In the genomic region with DNA sequence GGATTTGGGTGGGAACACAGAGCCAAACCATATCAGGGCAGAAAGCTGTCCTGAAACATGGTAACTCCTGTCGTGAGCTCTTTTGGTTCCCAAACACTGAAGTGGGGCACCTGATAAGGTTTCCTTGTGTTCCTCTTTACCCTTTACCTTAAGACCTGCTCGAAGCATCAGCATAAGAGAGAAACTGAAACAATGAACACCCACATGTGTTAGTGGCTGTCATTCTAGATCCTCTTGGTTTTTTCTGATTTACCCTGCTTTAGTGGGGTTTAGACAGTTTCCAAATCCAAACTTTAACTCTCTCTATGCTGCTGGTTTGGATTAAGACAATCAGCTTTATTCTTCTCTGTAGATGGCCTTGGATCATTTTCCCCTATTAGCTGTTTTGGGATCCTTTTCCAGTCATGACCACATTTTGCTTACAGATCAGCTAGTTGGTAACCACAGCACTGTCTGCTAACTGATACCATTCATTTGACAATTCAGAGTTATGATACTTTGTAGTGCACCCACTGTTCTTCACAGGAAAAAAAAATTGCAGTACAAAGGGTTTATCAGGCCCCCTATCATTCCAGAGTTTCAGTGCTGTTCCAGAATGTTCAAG, we compare ENCODE assay signal across 15 cellular contexts. TPM values are rescaled to one million over a fixed set of nuclear protein-coding genes. Genes with fewer than 3 reads are reported as not detected.
DNase-seq lines count a peak whose midpoint lies in the region; ATAC-seq and TF ChIP-seq lines count a peak whose summit lies in the region.
"Had no signal": no experiment of that assay in that cellular context is flagged by ENCODE, and none has a peak within 500 bp of the region (broad histone marks: within the 10 kb centered on the region; RNA-seq: fewer than 3 reads in every experiment).

No MANE protein-coding gene starts in this region.

- intact Hi-C loops in activated CD8-positive, alpha-beta T cell treated with anti-CD3 and anti-CD28 coated beads for 36 hours (cut with micrococcal nuclease): no loop called here

- no peaks in the 10 kb centered on the region for H3K27me3 ChIP-seq in neutrophil
- H3K27me3 ChIP-seq: uterus had no signal

- peak; percentile 55 for ATAC-seq in activated CD8-positive, alpha-beta T cell treated with anti-CD3 and anti-CD28 coated beads for 36 hours
- no peak for ATAC-seq in activated CD8-positive, alpha-beta T cell treated with anti-CD3 and anti-CD28 coated beads, Interleukin-2, amount 10 ng/mL, durations not matched to agents 7 days and 5 days
- peak; percentile 41 for ATAC-seq in GM21786 (IDR thresholded peaks at IDR 0.05; ENCODE audit: unreplicated experiment)
- peak; percentile 68 for ATAC-seq in HG03442 (IDR thresholded peaks at IDR 0.05; ENCODE audit: unreplicated experiment)

- CTCF ChIA-PET in activated CD8-positive, alpha-beta T cell treated with anti-CD3 and anti-CD28 coated beads for 36 hours (lab: Charles Lee): interaction anchor here (1.4 to 1.6 kb wide), 2 partner anchors 37 to 242 kb away, joined by 3 to 5 read pairs; no protein-coding TSS in a partner anchor
- CTCF ChIA-PET in activated CD8-positive, alpha-beta T cell treated with anti-CD3 and anti-CD28 coated beads, Interleukin-2, amount 10 ng/mL, durations not matched to agents 7 days and 5 days (lab: Charles Lee): interaction anchor here (0.9 kb wide), 1 partner anchor 241 kb away, joined by 4 read pairs; no protein-coding TSS in a partner anchor

- peaks cover 4% of the 10 kb centered on the region for H3K27me3 Mint-ChIP-seq in activated CD8-positive, alpha-beta T cell treated with anti-CD3 and anti-CD28 coated beads for 36 hours
- peaks cover 4% of the 10 kb centered on the region for H3K27me3 Mint-ChIP-seq in activated CD8-positive, alpha-beta T cell treated with anti-CD3 and anti-CD28 coated beads, Interleukin-2, amount 10 ng/mL, durations not matched to agents 7 days and 5 days (ENCODE audit: low read depth)

- H3K4me1 Mint-ChIP-seq in activated CD8-positive, alpha-beta T cell treated with anti-CD3 and anti-CD28 coated beads for 36 hours (ENCODE audit: low read depth): peaks cover 8% of the 10 kb centered on the region
- no peaks in the 10 kb centered on the region for H3K4me1 Mint-ChIP-seq in activated CD8-positive, alpha-beta T cell treated with anti-CD3 and anti-CD28 coated beads, Interleukin-2, amount 10 ng/mL, durations not matched to agents 7 days and 5 days (ENCODE audit: low read depth)
- H3K4me1 Mint-ChIP-seq: neural crest cell had no signal

- no peak for TF ChIP-seq CTCF in activated CD8-positive, alpha-beta T cell treated with anti-CD3 and anti-CD28 coated beads for 36 hours (IDR thresholded peaks at IDR 0.05)
- TF ChIP-seq CTCF in neutrophil (IDR thresholded peaks at IDR 0.05): no peak

- POLR2A ChIA-PET in activated CD8-positive, alpha-beta T cell treated with anti-CD3 and anti-CD28 coated beads for 36 hours (lab: Charles Lee): no interaction called here
- POLR2A ChIA-PET in activated CD8-positive, alpha-beta T cell treated with anti-CD3 and anti-CD28 coated beads, Interleukin-2, amount 10 ng/mL, durations not matched to agents 7 days and 5 days (lab: Charles Lee): no interaction called here

- peaks cover 4% of the 10 kb centered on the region for H3K9me3 Mint-ChIP-seq in activated CD8-positive, alpha-beta T cell treated with anti-CD3 and anti-CD28 coated beads for 36 hours
- H3K9me3 Mint-ChIP-seq in activated CD8-positive, alpha-beta T cell treated with anti-CD3 and anti-CD28 coated beads, Interleukin-2, amount 10 ng/mL, durations not matched to agents 7 days and 5 days (ENCODE audit: insufficient read depth): peaks cover 4% of the 10 kb centered on the region

- H3K36me3 Mint-ChIP-seq in activated CD8-positive, alpha-beta T cell treated with anti-CD3 and anti-CD28 coated beads for 36 hours (ENCODE audit: low read depth): no peaks in the 10 kb centered on the region
- H3K36me3 Mint-ChIP-seq in activated CD8-positive, alpha-beta T cell treated with anti-CD3 and anti-CD28 coated beads, Interleukin-2, amount 10 ng/mL, durations not matched to agents 7 days and 5 days (ENCODE audit: low read depth): no peaks in the 10 kb centered on the region

- peak overlapping the region; percentile 75 to 86 for H3K4me3 ChIP-seq in neutrophil (ENCODE audit: low read depth in 1 of 2, low read length in 1 of 2)
- H3K4me3 ChIP-seq: PC-9, uterus had no signal

- H3K36me3 ChIP-seq in neutrophil: peaks cover 11% of the 10 kb centered on the region
- H3K36me3 ChIP-seq: uterus had no signal

- H3K27ac Mint-ChIP-seq in activated CD8-positive, alpha-beta T cell treated with anti-CD3 and anti-CD28 coated beads for 36 hours: no peak overlapping the region
- no peak overlapping the region for H3K27ac Mint-ChIP-seq in activated CD8-positive, alpha-beta T cell treated with anti-CD3 and anti-CD28 coated beads, Interleukin-2, amount 10 ng/mL, durations not matched to agents 7 days and 5 days

- no peaks in the 10 kb centered on the region for H3K9me3 ChIP-seq in neutrophil
- H3K9me3 ChIP-seq: uterus had no signal

- no peak overlapping the region for H3K4me3 Mint-ChIP-seq in activated CD8-positive, alpha-beta T cell treated with anti-CD3 and anti-CD28 coated beads for 36 hours
- H3K4me3 Mint-ChIP-seq in activated CD8-positive, alpha-beta T cell treated with anti-CD3 and anti-CD28 coated beads, Interleukin-2, amount 10 ng/mL, durations not matched to agents 7 days and 5 days: no peak overlapping the region
- H3K4me3 Mint-ChIP-seq: neural crest cell had no signal

- peak overlapping the region; percentile 92 for H3K27ac ChIP-seq in neutrophil
- H3K27ac ChIP-seq: PC-9, uterus had no signal

- DNase-seq in activated CD8-positive, alpha-beta T cell treated with anti-CD3 and anti-CD28 coated beads for 36 hours: no peak
- DNase-seq in activated CD8-positive, alpha-beta T cell treated with anti-CD3 and anti-CD28 coated beads, Interleukin-2, amount 10 ng/mL, durations not matched to agents 7 days and 5 days: no peak
- no peak for DNase-seq in NOMO-1 treated with DMSO at 0.1 percent for 48 hours (lab: John Stamatoyannopoulos, UW; ENCODE audit: unreplicated experiment)
- no peak for DNase-seq in GM03348 (ENCODE audit: low spot score)
- no peak for DNase-seq in RKO (ENCODE audit: low spot score)
- DNase-seq: EL; PC-9; stimulated activated CD4-positive, alpha-beta T cell treated with anti-CD3 and anti-CD28 coated beads, Interleukin-4, amount 100 ng/mL, for 4 hours; uterus had no signal

- peaks cover 40 to 45% of the 10 kb centered on the region in 2 experiments for H3K4me1 ChIP-seq in neutrophil (ENCODE audit: control insufficient read depth in 1 of 2, insufficient read depth in 1 of 2, low read depth in 1 of 2, low read length in 1 of 2)
- H3K4me1 ChIP-seq: uterus had no signal

RNA-seq across cellular contexts. Expression of gene MNDA, which starts 1.0 kb away (rescaled TPM):
- not detected for total RNA-seq in activated CD8-positive, alpha-beta T cell treated with anti-CD3 and anti-CD28 coated beads for 36 hours
- not detected for total RNA-seq in activated CD8-positive, alpha-beta T cell treated with anti-CD3 and anti-CD28 coated beads, Interleukin-2, amount 10 ng/mL, durations not matched to agents 7 days and 5 days
- total RNA-seq: H1, M059J, neural crest cell, PC-9 had no signal

RNA-seq across cellular contexts. Expression of gene OR6N2, which starts 49.2 kb away (rescaled TPM):
- total RNA-seq in activated CD8-positive, alpha-beta T cell treated with anti-CD3 and anti-CD28 coated beads for 36 hours: not detected
- not detected for total RNA-seq in activated CD8-positive, alpha-beta T cell treated with anti-CD3 and anti-CD28 coated beads, Interleukin-2, amount 10 ng/mL, durations not matched to agents 7 days and 5 days
- total RNA-seq: H1, M059J, neural crest cell, PC-9, uterus had no signal

RNA-seq across cellular contexts. Expression of gene OR6N1, which starts 58.2 kb away (rescaled TPM):
- not detected for total RNA-seq in activated CD8-positive, alpha-beta T cell treated with anti-CD3 and anti-CD28 coated beads for 36 hours
- not detected for total RNA-seq in activated CD8-positive, alpha-beta T cell treated with anti-CD3 and anti-CD28 coated beads, Interleukin-2, amount 10 ng/mL, durations not matched to agents 7 days and 5 days
- total RNA-seq: H1, M059J, neural crest cell, PC-9, uterus had no signal
